Comparison of ENCODE assay signal across 8 cellular contexts in genomic region chr14:64636208-64636979, GRCh38.
DNase-seq lines count a peak whose midpoint lies in the region; ATAC-seq and TF ChIP-seq lines count a peak whose summit lies in the region.

No MANE protein-coding gene starts in this region.

- WGBS in gastroesophageal sphincter (ENCODE audit: low coverage in 1 of 2), 2 donors = 16 to 32% methylated on average over 10 to 15 of the region's 19 CpGs
- WGBS in tibial nerve, 2 donors = 39 to 43% methylated on average over 19 of the region's 19 CpGs

- no peak for TF ChIP-seq EP300 in gastroesophageal sphincter (IDR thresholded peaks at IDR 0.05)
- TF ChIP-seq EP300 in tibial nerve (IDR thresholded peaks at IDR 0.05) = peak in 1 of 2 donors; percentile 45

- H3K79me2 ChIP-seq in osteoblast (ENCODE audit: insufficient read depth, low read length) = no peaks in the 10 kb centered on the region

- no peak overlapping the region for H3K27ac ChIP-seq in SJSA1
- H3K27ac ChIP-seq in gastroesophageal sphincter = peak overlapping the region in 1 of 4 donors; percentile 36
- H3K27ac ChIP-seq in osteoblast (ENCODE audit: low read depth, low read length) = no peak overlapping the region
- H3K27ac ChIP-seq in tibial nerve = no peak overlapping the region

- peak; percentile 90 to 95 (median 92) for TF ChIP-seq CTCF in gastroesophageal sphincter (IDR thresholded peaks at IDR 0.05)
- TF ChIP-seq CTCF in osteoblast (IDR thresholded peaks at IDR 0.05; ENCODE audit: extremely low read depth, low read depth, low read length) = peak; percentile 93
- peak; percentile 85 to 91 (median 87) for TF ChIP-seq CTCF in tibial nerve (IDR thresholded peaks at IDR 0.05)

- H4K20me1 ChIP-seq in osteoblast (ENCODE audit: insufficient read depth, low read length) = no peaks in the 10 kb centered on the region

- TF ChIP-seq POLR2A in gastroesophageal sphincter (IDR thresholded peaks at IDR 0.05) = no peak
- no peak for TF ChIP-seq POLR2A in tibial nerve (IDR thresholded peaks at IDR 0.05)

- H3K36me3 ChIP-seq in SJSA1 (no peaks in the 10 kb centered on the region), gastroesophageal sphincter (no peaks in the 10 kb centered on the region), osteoblast (ENCODE audit: insufficient read depth, low read length) (no peaks in the 10 kb centered on the region), tibial nerve (no peaks in the 10 kb centered on the region)

- H3K4me3 ChIP-seq in SJSA1 (no peak overlapping the region), gastroesophageal sphincter (no peak overlapping the region), osteoblast (ENCODE audit: insufficient read depth, low read length) (no peak overlapping the region), tibial nerve (no peak overlapping the region)

- ATAC-seq in GM19023 (IDR thresholded peaks at IDR 0.05; ENCODE audit: unreplicated experiment) (peak; percentile 81), gastroesophageal sphincter (peak; percentile 88)

- H3K9me3 ChIP-seq in SJSA1 (replicated peaks) (no peaks in the 10 kb centered on the region), gastroesophageal sphincter (no peaks in the 10 kb centered on the region), osteoblast (ENCODE audit: low read depth, low read length) (no peaks in the 10 kb centered on the region), tibial nerve (no peaks in the 10 kb centered on the region)

- H3K27me3 ChIP-seq in SJSA1 (replicated peaks) (no peaks in the 10 kb centered on the region), gastroesophageal sphincter (no peaks in the 10 kb centered on the region), osteoblast (ENCODE audit: insufficient read depth, low read length) (no peaks in the 10 kb centered on the region), tibial nerve (no peaks in the 10 kb centered on the region)

- peak overlapping the region; percentile 52 for H2AFZ ChIP-seq in osteoblast (ENCODE audit: low read length)

- DNase-seq in AG08396 (ENCODE audit: low spot score) = peak; percentile 79
- DNase-seq in M059J (ENCODE audit: low read depth) = peak; percentile 58
- DNase-seq in SJSA1 (ENCODE audit: low read depth in 1 of 2, low spot score in 2 of 2) = peak; percentile 62
- DNase-seq in activated gamma-delta T cell treated with anti-CD3 and anti-CD28 coated beads, Interleukin-2, amount 50 U/mL, for 16 hours (ENCODE audit: low read depth) = peak; percentile 56
- DNase-seq in osteoblast (ENCODE audit: insufficient read length, low spot score, missing footprints) = peak; percentile 89
- DNase-seq in tibial nerve (ENCODE audit: low spot score in 2 of 2) = peak; percentile 46 to 60

- peak overlapping the region; percentile 20 for H3K4me2 ChIP-seq in osteoblast (ENCODE audit: insufficient read depth, low read length)

- H3K4me1 ChIP-seq in SJSA1 (replicated peaks) = peaks cover 21% of the 10 kb centered on the region
- H3K4me1 ChIP-seq in gastroesophageal sphincter = peaks cover 0 to 11% (median 3%) of the 10 kb centered on the region in 3 donors
- peaks cover 4% of the 10 kb centered on the region for H3K4me1 ChIP-seq in osteoblast (ENCODE audit: insufficient read depth, low read length)
- H3K4me1 ChIP-seq in tibial nerve = peaks cover 0 to 10% (median 0%) of the 10 kb centered on the region in 4 donors
